In the genomic region with DNA sequence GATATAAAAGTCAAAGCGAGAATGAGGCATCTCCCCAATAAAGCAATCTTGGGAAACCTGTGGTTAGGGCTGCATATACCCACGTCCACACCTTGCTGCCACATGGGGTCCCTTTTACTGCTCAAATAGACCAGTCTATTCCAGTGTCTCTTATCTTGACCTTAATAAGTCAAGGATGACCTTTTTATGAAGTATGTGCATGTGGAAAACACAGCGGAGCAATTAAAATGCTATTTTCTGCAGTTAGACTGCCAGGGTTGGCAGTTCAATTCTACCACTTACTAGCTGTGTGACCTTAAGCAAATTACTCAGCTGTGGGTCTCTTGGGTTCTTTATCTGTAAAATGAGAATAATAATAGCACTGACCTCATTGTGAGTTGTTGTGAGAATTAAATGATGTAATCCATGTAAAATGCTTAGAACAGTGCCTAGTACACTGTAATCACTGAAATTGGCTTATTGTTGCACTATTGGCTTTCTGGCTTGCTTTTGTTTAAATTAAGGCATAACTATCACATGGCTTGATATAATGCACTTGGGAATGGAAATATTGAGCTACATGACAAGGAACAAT, we compare ENCODE assay signal across 1 cellular context.
TF ChIP-seq lines count a peak whose summit lies in the region.

No MANE protein-coding gene starts in this region.

TF ChIP-seq in HEK293, 187 proteins besides CTCF, POLR2A, EP300 and RAD21 (continued from another document and continues in another):
- TF ChIP-seq, protein P1, sequence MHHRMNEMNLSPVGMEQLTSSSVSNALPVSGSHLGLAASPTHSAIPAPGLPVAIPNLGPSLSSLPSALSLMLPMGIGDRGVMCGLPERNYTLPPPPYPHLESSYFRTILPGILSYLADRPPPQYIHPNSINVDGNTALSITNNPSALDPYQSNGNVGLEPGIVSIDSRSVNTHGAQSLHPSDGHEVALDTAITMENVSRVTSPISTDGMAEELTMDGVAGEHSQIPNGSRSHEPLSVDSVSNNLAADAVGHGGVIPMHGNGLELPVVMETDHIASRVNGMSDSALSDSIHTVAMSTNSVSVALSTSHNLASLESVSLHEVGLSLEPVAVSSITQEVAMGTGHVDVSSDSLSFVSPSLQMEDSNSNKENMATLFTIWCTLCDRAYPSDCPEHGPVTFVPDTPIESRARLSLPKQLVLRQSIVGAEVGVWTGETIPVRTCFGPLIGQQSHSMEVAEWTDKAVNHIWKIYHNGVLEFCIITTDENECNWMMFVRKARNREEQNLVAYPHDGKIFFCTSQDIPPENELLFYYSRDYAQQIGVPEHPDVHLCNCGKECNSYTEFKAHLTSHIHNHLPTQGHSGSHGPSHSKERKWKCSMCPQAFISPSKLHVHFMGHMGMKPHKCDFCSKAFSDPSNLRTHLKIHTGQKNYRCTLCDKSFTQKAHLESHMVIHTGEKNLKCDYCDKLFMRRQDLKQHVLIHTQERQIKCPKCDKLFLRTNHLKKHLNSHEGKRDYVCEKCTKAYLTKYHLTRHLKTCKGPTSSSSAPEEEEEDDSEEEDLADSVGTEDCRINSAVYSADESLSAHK (tag by site-specific recombination; IDR thresholded peaks at IDR 0.05), result 0 out of 2 replicates have a peak, but pooled peaks have one; percentile 47
- TF ChIP-seq ZNF248 (tag by site-specific recombination; IDR thresholded peaks at IDR 0.05) (no peak), HIC1 (tag by site-specific recombination; IDR thresholded peaks at IDR 0.05) (peak; percentile 76; the same call in 1 of the 2 replicates), SP2 (tag by site-specific recombination; IDR thresholded peaks at IDR 0.05) (0 out of 2 replicates have a peak, but pooled peaks have one; percentile 15), SALL2 (tag by site-specific recombination; IDR thresholded peaks at IDR 0.05; ENCODE audit: borderline replicate concordance) (no peak), ZNF558 (tag by site-specific recombination; IDR thresholded peaks at IDR 0.05) (peak; percentile 52; the same call in 1 of the 2 replicates), ZBTB7A (tag by site-specific recombination; IDR thresholded peaks at IDR 0.05; ENCODE audit: low read depth) (no peak), ZNF302 (tag by site-specific recombination; IDR thresholded peaks at IDR 0.05; ENCODE audit: low read depth) (no peak), ZNF596 (tag by site-specific recombination; IDR thresholded peaks at IDR 0.05) (no peak), PBX3 (CRISPR knock-in tag; IDR thresholded peaks at IDR 0.05) (no peak), IKZF3 (tag by site-specific recombination; IDR thresholded peaks at IDR 0.05) (peak; percentile 91), MYNN (tag by site-specific recombination; IDR thresholded peaks at IDR 0.05; ENCODE audit: borderline replicate concordance) (no peak), ZNF621 (tag by site-specific recombination; IDR thresholded peaks at IDR 0.05) (no peak), ZXDB (tag by site-specific recombination; IDR thresholded peaks at IDR 0.05) (peak; percentile 79), ZNF785 (tag by site-specific recombination; IDR thresholded peaks at IDR 0.05) (no peak), BCL11A (tag by site-specific recombination; IDR thresholded peaks at IDR 0.05; ENCODE audit: low read depth) (0 out of 2 replicates have a peak, but pooled peaks have one; percentile 52), ZNF670 (tag by site-specific recombination; IDR thresholded peaks at IDR 0.05; ENCODE audit: low read depth) (no peak), WT1 (tag by site-specific recombination; IDR thresholded peaks at IDR 0.05) (0 out of 2 replicates have a peak, but pooled peaks have one; percentile 42), ZEB2 (tag by site-specific recombination; IDR thresholded peaks at IDR 0.05) (peak; percentile 97), HOXC10 (CRISPR knock-in tag; IDR thresholded peaks at IDR 0.05) (no peak), GLI2 (tag by site-specific recombination; IDR thresholded peaks at IDR 0.05; ENCODE audit: borderline replicate concordance, low read depth) (peak; percentile 66), ZNF548 (tag by site-specific recombination; IDR thresholded peaks at IDR 0.05) (0 out of 2 replicates have a peak, but pooled peaks have one; percentile 7), ZNF48 (tag by site-specific recombination; IDR thresholded peaks at IDR 0.05) (no peak), ZNF701 (tag by site-specific recombination; IDR thresholded peaks at IDR 0.05) (no peak), ZNF664 (tag by site-specific recombination; IDR thresholded peaks at IDR 0.05) (peak; percentile 89), ZNF341 (tag by site-specific recombination; IDR thresholded peaks at IDR 0.05; ENCODE audit: low read depth) (no peak), TRIM28 (IDR thresholded peaks at IDR 0.05; ENCODE audit: borderline replicate concordance, low read length) (peak; percentile 6; the same call in 1 of the 2 replicates)
- TF ChIP-seq, protein P2, sequence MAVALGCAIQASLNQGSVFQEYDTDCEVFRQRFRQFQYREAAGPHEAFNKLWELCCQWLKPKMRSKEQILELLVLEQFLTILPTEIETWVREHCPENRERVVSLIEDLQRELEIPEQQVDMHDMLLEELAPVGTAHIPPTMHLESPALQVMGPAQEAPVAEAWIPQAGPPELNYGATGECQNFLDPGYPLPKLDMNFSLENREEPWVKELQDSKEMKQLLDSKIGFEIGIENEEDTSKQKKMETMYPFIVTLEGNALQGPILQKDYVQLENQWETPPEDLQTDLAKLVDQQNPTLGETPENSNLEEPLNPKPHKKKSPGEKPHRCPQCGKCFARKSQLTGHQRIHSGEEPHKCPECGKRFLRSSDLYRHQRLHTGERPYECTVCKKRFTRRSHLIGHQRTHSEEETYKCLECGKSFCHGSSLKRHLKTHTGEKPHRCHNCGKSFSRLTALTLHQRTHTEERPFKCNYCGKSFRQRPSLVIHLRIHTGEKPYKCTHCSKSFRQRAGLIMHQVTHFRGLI (tag by site-specific recombination; IDR thresholded peaks at IDR 0.05), result peak; percentile 52; the same call in 1 of the 2 replicates
- TF ChIP-seq, protein P3, sequence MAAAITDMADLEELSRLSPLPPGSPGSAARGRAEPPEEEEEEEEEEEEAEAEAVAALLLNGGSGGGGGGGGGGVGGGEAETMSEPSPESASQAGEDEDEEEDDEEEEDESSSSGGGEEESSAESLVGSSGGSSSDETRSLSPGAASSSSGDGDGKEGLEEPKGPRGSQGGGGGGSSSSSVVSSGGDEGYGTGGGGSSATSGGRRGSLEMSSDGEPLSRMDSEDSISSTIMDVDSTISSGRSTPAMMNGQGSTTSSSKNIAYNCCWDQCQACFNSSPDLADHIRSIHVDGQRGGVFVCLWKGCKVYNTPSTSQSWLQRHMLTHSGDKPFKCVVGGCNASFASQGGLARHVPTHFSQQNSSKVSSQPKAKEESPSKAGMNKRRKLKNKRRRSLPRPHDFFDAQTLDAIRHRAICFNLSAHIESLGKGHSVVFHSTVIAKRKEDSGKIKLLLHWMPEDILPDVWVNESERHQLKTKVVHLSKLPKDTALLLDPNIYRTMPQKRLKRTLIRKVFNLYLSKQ (tag by site-specific recombination; IDR thresholded peaks at IDR 0.05; ENCODE audit: borderline replicate concordance), result no peak
- TF ChIP-seq, protein P4, sequence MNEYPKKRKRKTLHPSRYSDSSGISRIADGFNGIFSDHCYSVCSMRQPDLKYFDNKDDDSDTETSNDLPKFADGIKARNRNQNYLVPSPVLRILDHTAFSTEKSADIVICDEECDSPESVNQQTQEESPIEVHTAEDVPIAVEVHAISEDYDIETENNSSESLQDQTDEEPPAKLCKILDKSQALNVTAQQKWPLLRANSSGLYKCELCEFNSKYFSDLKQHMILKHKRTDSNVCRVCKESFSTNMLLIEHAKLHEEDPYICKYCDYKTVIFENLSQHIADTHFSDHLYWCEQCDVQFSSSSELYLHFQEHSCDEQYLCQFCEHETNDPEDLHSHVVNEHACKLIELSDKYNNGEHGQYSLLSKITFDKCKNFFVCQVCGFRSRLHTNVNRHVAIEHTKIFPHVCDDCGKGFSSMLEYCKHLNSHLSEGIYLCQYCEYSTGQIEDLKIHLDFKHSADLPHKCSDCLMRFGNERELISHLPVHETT (tag by site-specific recombination; IDR thresholded peaks at IDR 0.05), result peak; percentile 74
- TF ChIP-seq, protein P5, sequence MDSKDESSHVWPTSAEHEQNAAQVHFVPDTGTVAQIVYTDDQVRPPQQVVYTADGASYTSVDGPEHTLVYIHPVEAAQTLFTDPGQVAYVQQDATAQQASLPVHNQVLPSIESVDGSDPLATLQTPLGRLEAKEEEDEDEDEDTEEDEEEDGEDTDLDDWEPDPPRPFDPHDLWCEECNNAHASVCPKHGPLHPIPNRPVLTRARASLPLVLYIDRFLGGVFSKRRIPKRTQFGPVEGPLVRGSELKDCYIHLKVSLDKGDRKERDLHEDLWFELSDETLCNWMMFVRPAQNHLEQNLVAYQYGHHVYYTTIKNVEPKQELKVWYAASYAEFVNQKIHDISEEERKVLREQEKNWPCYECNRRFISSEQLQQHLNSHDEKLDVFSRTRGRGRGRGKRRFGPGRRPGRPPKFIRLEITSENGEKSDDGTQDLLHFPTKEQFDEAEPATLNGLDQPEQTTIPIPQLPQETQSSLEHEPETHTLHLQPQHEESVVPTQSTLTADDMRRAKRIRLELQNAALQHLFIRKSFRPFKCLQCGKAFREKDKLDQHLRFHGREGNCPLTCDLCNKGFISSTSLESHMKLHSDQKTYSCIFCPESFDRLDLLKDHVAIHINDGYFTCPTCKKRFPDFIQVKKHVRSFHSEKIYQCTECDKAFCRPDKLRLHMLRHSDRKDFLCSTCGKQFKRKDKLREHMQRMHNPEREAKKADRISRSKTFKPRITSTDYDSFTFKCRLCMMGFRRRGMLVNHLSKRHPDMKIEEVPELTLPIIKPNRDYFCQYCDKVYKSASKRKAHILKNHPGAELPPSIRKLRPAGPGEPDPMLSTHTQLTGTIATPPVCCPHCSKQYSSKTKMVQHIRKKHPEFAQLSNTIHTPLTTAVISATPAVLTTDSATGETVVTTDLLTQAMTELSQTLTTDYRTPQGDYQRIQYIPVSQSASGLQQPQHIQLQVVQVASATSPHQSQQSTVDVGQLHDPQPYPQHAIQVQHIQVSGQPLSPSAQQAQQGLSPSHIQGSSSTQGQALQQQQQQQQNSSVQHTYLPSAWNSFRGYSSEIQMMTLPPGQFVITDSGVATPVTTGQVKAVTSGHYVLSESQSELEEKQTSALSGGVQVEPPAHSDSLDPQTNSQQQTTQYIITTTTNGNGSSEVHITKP (tag by site-specific recombination; IDR thresholded peaks at IDR 0.05), result peak; percentile 72
- TF ChIP-seq, protein P6, sequence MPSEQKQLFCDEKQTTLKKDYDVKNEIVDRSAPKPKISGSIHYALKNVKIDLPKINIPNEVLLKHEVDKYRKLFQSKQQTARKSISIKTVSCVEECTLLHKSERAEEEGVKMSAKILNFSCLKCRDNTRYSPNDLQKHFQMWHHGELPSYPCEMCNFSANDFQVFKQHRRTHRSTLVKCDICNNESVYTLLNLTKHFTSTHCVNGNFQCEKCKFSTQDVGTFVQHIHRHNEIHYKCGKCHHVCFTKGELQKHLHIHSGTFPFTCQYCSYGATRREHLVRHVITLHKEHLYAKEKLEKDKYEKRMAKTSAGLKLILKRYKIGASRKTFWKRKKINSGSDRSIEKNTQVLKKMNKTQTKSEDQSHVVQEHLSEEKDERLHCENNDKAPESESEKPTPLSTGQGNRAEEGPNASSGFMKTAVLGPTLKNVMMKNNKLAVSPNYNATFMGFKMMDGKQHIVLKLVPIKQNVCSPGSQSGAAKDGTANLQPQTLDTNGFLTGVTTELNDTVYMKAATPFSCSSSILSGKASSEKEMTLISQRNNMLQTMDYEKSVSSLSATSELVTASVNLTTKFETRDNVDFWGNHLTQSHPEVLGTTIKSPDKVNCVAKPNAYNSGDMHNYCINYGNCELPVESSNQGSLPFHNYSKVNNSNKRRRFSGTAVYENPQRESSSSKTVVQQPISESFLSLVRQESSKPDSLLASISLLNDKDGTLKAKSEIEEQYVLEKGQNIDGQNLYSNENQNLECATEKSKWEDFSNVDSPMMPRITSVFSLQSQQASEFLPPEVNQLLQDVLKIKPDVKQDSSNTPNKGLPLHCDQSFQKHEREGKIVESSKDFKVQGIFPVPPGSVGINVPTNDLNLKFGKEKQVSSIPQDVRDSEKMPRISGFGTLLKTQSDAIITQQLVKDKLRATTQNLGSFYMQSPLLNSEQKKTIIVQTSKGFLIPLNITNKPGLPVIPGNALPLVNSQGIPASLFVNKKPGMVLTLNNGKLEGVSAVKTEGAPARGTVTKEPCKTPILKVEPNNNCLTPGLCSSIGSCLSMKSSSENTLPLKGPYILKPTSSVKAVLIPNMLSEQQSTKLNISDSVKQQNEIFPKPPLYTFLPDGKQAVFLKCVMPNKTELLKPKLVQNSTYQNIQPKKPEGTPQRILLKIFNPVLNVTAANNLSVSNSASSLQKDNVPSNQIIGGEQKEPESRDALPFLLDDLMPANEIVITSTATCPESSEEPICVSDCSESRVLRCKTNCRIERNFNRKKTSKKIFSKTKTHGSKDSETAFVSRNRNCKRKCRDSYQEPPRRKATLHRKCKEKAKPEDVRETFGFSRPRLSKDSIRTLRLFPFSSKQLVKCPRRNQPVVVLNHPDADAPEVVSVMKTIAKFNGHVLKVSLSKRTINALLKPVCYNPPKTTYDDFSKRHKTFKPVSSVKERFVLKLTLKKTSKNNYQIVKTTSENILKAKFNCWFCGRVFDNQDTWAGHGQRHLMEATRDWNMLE (tag by site-specific recombination; conservative IDR thresholded peaks at IDR 0.05; ENCODE audit: low read depth), result peak; percentile 31; the same call in 1 of the 2 replicates
- TF ChIP-seq, protein P7, sequence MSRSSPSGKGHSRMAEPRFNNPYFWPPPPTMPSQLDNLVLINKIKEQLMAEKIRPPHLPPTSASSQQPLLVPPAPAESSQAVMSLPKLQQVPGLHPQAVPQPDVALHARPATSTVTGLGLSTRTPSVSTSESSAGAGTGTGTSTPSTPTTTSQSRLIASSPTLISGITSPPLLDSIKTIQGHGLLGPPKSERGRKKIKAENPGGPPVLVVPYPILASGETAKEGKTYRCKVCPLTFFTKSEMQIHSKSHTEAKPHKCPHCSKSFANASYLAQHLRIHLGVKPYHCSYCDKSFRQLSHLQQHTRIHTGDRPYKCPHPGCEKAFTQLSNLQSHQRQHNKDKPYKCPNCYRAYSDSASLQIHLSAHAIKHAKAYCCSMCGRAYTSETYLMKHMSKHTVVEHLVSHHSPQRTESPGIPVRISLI (tag by site-specific recombination; IDR thresholded peaks at IDR 0.05), result 0 out of 2 replicates have a peak, but pooled peaks have one; percentile 59
